19 cellular contexts compared by ENCODE assay signal in the genomic region with DNA sequence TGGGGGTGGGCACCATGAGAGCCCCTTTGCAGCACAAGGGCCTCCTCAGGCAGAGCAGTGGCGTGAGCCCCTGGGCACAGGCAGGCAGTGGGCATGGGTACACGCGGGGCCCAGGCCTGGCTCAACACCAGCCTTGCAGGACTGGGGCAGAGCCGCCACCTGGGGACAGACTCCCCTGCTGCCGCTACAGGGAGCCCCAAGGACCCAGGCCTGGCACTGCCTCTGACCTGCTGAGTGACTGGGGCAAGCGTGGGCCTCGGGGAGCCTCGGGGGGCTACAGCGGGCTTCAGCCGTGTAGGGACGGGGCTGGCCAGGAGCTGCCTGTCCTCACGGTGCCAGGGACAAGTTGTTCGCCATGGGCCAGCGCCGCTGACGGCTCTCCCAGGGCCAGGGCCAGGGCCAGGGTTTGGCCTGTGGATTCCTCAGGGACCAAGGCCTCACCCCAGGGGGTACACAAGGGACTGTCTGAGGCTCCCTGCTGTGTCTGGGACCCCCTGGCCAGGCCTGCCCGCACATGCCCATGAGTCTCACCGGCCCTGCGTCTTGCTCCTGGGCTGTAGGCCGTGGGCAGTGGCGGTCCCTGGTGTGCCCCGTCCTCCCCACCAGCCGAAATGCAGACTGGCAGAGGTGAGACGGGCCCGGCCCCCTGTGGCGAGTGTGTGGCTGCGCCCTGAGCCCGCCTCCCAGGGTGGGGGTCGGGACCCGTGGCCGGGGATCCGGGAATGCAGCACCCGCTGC. TPM values are rescaled to one million over a fixed set of nuclear protein-coding genes. Genes with fewer than 3 reads are reported as not detected.
DNase-seq lines count a peak whose midpoint lies in the region; ATAC-seq lines count a peak whose summit lies in the region.
"Had no signal": no experiment of that assay in that cellular context is flagged by ENCODE, and none has a peak within 500 bp of the region (broad histone marks: within the 10 kb centered on the region; RNA-seq: fewer than 3 reads in every experiment).

No MANE protein-coding gene starts in this region.

- H3K4ac ChIP-seq in neuronal stem cell (ENCODE audit: low read length), result no peak overlapping the region

- peak overlapping the region; percentile 58 for H2BK12ac ChIP-seq in neuronal stem cell (ENCODE audit: low read length)

- H3K9ac ChIP-seq in HUES6 (ENCODE audit: low read length), result no peak overlapping the region
- H3K9ac ChIP-seq in neuronal stem cell (ENCODE audit: low read depth, low read length, poor library complexity), result no peak overlapping the region
- H3K9ac ChIP-seq: BLaER1 had no signal

- 0 out of 2 replicates have a peak overlapping the region, but pooled peaks have one; percentile 30 for H3K27ac ChIP-seq in HUES6 (ENCODE audit: low read depth, low read length)
- no peak overlapping the region for H3K27ac ChIP-seq in neuronal stem cell (replicated peaks; ENCODE audit: low read length)
- H3K27ac ChIP-seq: BLaER1 had no signal

- H3K27me3 ChIP-seq in HUES6 (ENCODE audit: control insufficient read depth, insufficient read depth, low read length) (no peaks in the 10 kb centered on the region), neuronal stem cell (ENCODE audit: control insufficient read depth in 3 of 3, insufficient read depth in 3 of 3, low read depth in 1 of 3, low read length in 3 of 3) (peaks cover 0 to 35% (median 0%) of the 10 kb centered on the region in 3 experiments)
- H3K27me3 ChIP-seq: BLaER1 had no signal

- H3K4me2 ChIP-seq in neuronal stem cell (ENCODE audit: insufficient read depth, low read length, poor library complexity, severe bottlenecking), result no peak overlapping the region
- H3K4me2 ChIP-seq: BLaER1 had no signal

- no peak overlapping the region for H3K23ac ChIP-seq in neuronal stem cell (ENCODE audit: low read depth, low read length, poor library complexity)

- no peak overlapping the region for H2AFZ ChIP-seq in neuronal stem cell (ENCODE audit: low read length)

- ATAC-seq in Right ventricle myocardium superior (ENCODE audit: poor library complexity), result peak; percentile 18
- ATAC-seq in left cardiac atrium, result no peak
- ATAC-seq in GM19035 (IDR thresholded peaks at IDR 0.05; ENCODE audit: unreplicated experiment), result no peak

- peak overlapping the region; percentile 97 for H3K14ac ChIP-seq in neuronal stem cell (ENCODE audit: low read length)

- H3K9me3 ChIP-seq in HUES6 (ENCODE audit: control insufficient read depth, insufficient read depth, low read depth, low read length) (no peaks in the 10 kb centered on the region), neuronal stem cell (replicated peaks in 1 of 2; ENCODE audit: control insufficient read depth in 2 of 2, insufficient read depth in 1 of 2, low read depth in 1 of 2, low read length in 2 of 2) (no peaks in the 10 kb centered on the region)
- H3K9me3 ChIP-seq: BLaER1, HAP-1 had no signal

- H2BK120ac ChIP-seq in neuronal stem cell (ENCODE audit: low read depth, low read length), result no peak overlapping the region

- H4K91ac ChIP-seq in neuronal stem cell (ENCODE audit: low read depth, low read length, poor library complexity), result no peak overlapping the region

- no peak overlapping the region for H2BK5ac ChIP-seq in neuronal stem cell (ENCODE audit: low read length)

- DNase-seq in Right ventricle myocardium superior (no peak), left cardiac atrium (no peak), neuronal stem cell (ENCODE audit: low spot score) (no peak), amygdala (lab: John Stamatoyannopoulos, UW) (no peak)
- no peak for DNase-seq in activated CD4-positive, alpha-beta T cell treated with anti-CD3 and anti-CD28 coated beads for 48 hours
- DNase-seq: 8988T; CD4-positive, alpha-beta memory T cell; DMS153; DMS79; GDM1; GOT3 had no signal

- H3K4me3 ChIP-seq in HUES6 (ENCODE audit: low read depth, low read length) (no peak overlapping the region), neuronal stem cell (ENCODE audit: low read length in 2 of 2) (no peak overlapping the region)
- H3K4me3 ChIP-seq: BLaER1, HAP-1 had no signal

- intact Hi-C loops in Right ventricle myocardium superior (cut with DNase I) (no loop called here), left cardiac atrium (cut with DNase I) (no loop called here)

- H3K36me3 ChIP-seq in HUES6 (ENCODE audit: control insufficient read depth, insufficient read depth, low read length) (no peaks in the 10 kb centered on the region), neuronal stem cell (replicated peaks in 1 of 2; ENCODE audit: control insufficient read depth in 2 of 2, insufficient read depth in 2 of 2, low read length in 2 of 2) (no peaks in the 10 kb centered on the region)
- H3K36me3 ChIP-seq: BLaER1, HAP-1 had no signal

- no CpG with 5 or more reads among the region's 33 CpGs for WGBS in neuronal stem cell (ENCODE audit: extremely low coverage in 2 of 2, insufficient read length in 2 of 2, insufficient replicate concordance in 1 of 2), 2 donors

- no peaks in the 10 kb centered on the region for H3K4me1 ChIP-seq in HUES6 (ENCODE audit: control insufficient read depth, insufficient read depth, low read length)
- peaks cover 0 to 2% of the 10 kb centered on the region in 2 donors for H3K4me1 ChIP-seq in neuronal stem cell (ENCODE audit: control insufficient read depth in 2 of 2, insufficient read depth in 1 of 2, low read depth in 1 of 2, low read length in 2 of 2)
- H3K4me1 ChIP-seq: BLaER1, HAP-1 had no signal

- H2AK5ac ChIP-seq in neuronal stem cell (ENCODE audit: low read depth, low read length), result peak overlapping the region; percentile 94

- H3K18ac ChIP-seq in neuronal stem cell (ENCODE audit: low read length), result peak overlapping the region; percentile 76

- no peak overlapping the region for H4K8ac ChIP-seq in neuronal stem cell (ENCODE audit: low read depth, low read length)

- H2BK15ac ChIP-seq in neuronal stem cell (ENCODE audit: low read length), result peak overlapping the region; percentile 17

- H3K79me1 ChIP-seq in neuronal stem cell (ENCODE audit: low read depth, low read length), result peaks cover 1% of the 10 kb centered on the region

RNA-seq across cellular contexts. Expression of gene KCNT1, which starts 42.5 kb away (rescaled TPM):
- total RNA-seq in Right ventricle myocardium superior, result 3.9 TPM
- 1 to 10 TPM in 1 of 2 donors, under 1 TPM in 1; 0.24 to 1.2 TPM for total RNA-seq in left cardiac atrium
- 0.10 TPM for polyA plus RNA-seq in neuronal stem cell (2013, experiment 1 of 2)
- 0.07 TPM for polyA plus RNA-seq in neuronal stem cell (2013, experiment 2 of 2)
- total RNA-seq: A673, Daoy had no signal
- polyA plus RNA-seq: AG04450, CD14-positive monocyte had no signal

RNA-seq across cellular contexts. Expression of gene SOHLH1, which starts 45.2 kb away (rescaled TPM):
- total RNA-seq in Right ventricle myocardium superior (not detected), left cardiac atrium (not detected)
- not detected for polyA plus RNA-seq in neuronal stem cell (2013, experiment 1 of 2)
- polyA plus RNA-seq in neuronal stem cell (2013, experiment 2 of 2), result not detected
- total RNA-seq: A673; CD4-positive, alpha-beta memory T cell; Daoy had no signal
- polyA plus RNA-seq: AG04450; CD14-positive monocyte; CD4-positive, alpha-beta memory T cell had no signal
